Comparison of ENCODE assay signal across 1 cellular context in the genomic region with DNA sequence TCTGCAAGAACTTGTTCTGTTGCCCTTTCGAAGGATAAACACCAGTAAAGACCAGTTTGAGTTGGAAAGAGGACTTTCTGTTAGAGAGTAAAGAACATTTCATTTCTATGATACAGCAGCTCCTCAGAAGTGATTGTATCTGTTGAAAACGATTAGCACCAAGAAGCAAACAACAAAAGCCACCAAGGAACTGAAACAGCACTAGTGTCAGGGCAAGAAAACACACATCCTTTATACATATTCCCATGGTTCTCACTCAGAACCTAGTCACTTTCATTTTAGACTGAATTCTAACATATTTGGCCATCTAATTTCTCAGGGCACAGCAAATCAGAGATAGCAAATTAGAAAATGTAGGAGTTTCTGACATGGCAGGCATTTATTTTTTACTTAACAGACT.
TF ChIP-seq lines count a peak whose summit lies in the region.

No MANE protein-coding gene starts in this region.

TF ChIP-seq in K562, 482 proteins besides CTCF, POLR2A, EP300 and RAD21 (continued from another document):
- TF ChIP-seq RBM25 (IDR thresholded peaks at IDR 0.05; ENCODE audit: low read depth, low read length, severe bottlenecking) = no peak
- TF ChIP-seq SIX5 (IDR thresholded peaks at IDR 0.05; ENCODE audit: borderline replicate concordance in 1 of 2, insufficient read depth in 1 of 2, low read depth in 1 of 2, low read length in 2 of 2) = no peak
- no peak for TF ChIP-seq ZNF134 (CRISPR knock-in tag; conservative IDR thresholded peaks at IDR 0.05)
- TF ChIP-seq HDAC6 (IDR thresholded peaks at IDR 0.05; ENCODE audit: low read depth, low read length) = no peak
- no peak for TF ChIP-seq TAF7 (tag; IDR thresholded peaks at IDR 0.05)
- no peak for TF ChIP-seq RBM17 (IDR thresholded peaks at IDR 0.05; ENCODE audit: borderline replicate concordance, low read depth, low read length)
- TF ChIP-seq, protein P1, sequence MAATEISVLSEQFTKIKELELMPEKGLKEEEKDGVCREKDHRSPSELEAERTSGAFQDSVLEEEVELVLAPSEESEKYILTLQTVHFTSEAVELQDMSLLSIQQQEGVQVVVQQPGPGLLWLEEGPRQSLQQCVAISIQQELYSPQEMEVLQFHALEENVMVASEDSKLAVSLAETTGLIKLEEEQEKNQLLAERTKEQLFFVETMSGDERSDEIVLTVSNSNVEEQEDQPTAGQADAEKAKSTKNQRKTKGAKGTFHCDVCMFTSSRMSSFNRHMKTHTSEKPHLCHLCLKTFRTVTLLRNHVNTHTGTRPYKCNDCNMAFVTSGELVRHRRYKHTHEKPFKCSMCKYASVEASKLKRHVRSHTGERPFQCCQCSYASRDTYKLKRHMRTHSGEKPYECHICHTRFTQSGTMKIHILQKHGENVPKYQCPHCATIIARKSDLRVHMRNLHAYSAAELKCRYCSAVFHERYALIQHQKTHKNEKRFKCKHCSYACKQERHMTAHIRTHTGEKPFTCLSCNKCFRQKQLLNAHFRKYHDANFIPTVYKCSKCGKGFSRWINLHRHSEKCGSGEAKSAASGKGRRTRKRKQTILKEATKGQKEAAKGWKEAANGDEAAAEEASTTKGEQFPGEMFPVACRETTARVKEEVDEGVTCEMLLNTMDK (IDR thresholded peaks at IDR 0.05; ENCODE audit: borderline replicate concordance, insufficient read depth, low read depth, low read length, poor library complexity, severe bottlenecking) = no peak
- TF ChIP-seq, protein P2, sequence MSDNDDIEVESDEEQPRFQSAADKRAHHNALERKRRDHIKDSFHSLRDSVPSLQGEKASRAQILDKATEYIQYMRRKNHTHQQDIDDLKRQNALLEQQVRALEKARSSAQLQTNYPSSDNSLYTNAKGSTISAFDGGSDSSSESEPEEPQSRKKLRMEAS (CRISPR knock-in tag; IDR thresholded peaks at IDR 0.05) = no peak
TF ChIP-seq in K562: peak in this region for 0.
